34 cellular contexts compared by ENCODE assay signal in the genomic region with DNA sequence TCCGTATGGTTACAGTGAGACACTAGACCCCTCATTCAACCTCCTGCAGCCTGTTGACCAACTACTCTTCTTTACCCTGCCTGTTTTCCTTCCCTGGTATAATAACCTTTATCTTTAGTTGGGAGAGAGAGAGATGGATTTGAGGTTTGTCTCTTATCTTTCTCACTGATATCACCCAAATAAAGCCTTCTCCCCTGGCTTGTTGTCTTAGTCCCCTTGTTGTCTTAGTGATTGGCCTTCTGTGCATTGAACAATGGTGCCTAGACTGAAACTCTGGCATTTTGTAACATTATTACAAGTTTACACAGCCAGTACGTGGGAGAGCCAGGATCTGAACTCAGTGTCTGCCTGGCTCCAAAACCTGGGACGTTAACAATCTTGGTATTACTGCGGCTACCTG.
"Had no signal": no experiment of that assay in that cellular context is flagged by ENCODE, and none has a peak within 500 bp of the region (broad histone marks: within the 10 kb centered on the region; RNA-seq: fewer than 3 reads in every experiment).

No MANE protein-coding gene starts in this region.

- H3K4me3 ChIP-seq: MG63 had no signal

- DNase-seq: Karpas-422, Kasumi-1, MG63, MM.1S, MV-4-11, NCI-H1048, NCI-H1092, NCI-H1092 treated with DMSO at 0.1 percent for 48 hours, NCI-H1105, NCI-H1105 treated with DMSO at 0.1 percent for 48 hours, NCI-H1417, NCI-H1417 treated with DMSO at 0.1 percent for 48 hours, NCI-H1436, NCI-H1436 treated with DMSO at 0.1 percent for 48 hours, NCI-H146, NCI-H1694, NCI-H1694 treated with DMSO at 0.1 percent for 48 hours, NCI-H187, NCI-H187 treated with DMSO at 0.1 percent for 48 hours, NCI-H1930, NCI-H2029, NCI-H2029 treated with DMSO at 0.1 percent for 48 hours, NCI-H2081, NCI-H2081 treated with DMSO at 0.1 percent for 48 hours, NCI-H2107, NCI-H2171, NCI-H2171 treated with DMSO at 0.1 percent for 48 hours, NCI-H2227 treated with DMSO at 0.1 percent for 48 hours, NCI-H226, NCI-H345, NCI-H446, NCI-H446 treated with DMSO at 0.1 percent for 48 hours, NCI-H510A had no signal

- H3K27ac ChIP-seq: KMS-11 had no signal

- H3K9me3 ChIP-seq: MG63 had no signal

- H3K36me3 ChIP-seq: MG63 had no signal

- H3K4me2 ChIP-seq: KMS-11 had no signal

- H3K9ac ChIP-seq: KMS-11 had no signal
